In the genomic region with DNA sequence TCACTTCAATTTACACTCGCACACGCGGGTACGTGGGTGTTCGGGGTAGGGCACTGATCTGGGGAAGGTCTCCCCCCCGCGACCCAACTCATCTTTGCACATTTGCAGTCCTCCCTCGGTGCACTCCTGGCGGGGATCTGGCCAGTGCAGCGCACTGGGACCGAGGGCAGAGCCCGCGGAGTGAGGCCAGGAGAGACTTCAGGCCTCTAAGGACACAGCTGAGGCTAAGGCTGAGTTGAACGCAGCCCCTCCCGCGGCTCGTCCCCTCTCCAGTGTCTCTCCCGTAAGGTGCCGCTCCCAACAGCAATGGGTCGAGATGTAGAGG, we compare ENCODE assay signal across 8 cellular contexts. TPM values are rescaled to one million over a fixed set of nuclear protein-coding genes. Genes with fewer than 3 reads are reported as not detected.
A peak's percentile ranks its signal among the peaks of the same experiment; 100 is the strongest.
DNase-seq lines count a peak whose midpoint lies in the region; ATAC-seq and TF ChIP-seq lines count a peak whose summit lies in the region.

No MANE protein-coding gene starts in this region.

- DNase-seq in Right ventricle myocardium inferior (ENCODE audit: missing footprints) (peak; percentile 37), cardiac septum (ENCODE audit: low spot score) (no peak), foreskin fibroblast (no peak), vagina (ENCODE audit: extremely low spot score in 2 of 2) (no peak), SHP77 treated with DMSO at 0.1 percent for 48 hours (lab: John Stamatoyannopoulos, UW) (no peak), COR-L47 (lab: John Stamatoyannopoulos, UW) (no peak)
- DNase-seq in stimulated activated CD4-positive, alpha-beta T cell treated with anti-CD3 and anti-CD28 coated beads, Interleukin-4, amount 100 ng/mL, for 24 hours = no peak

- intact Hi-C loops in Right ventricle myocardium inferior (cut with DNase I) (no loop called here), cardiac septum (cut with DNase I) (loop anchor here (5.0 to 10.0 kb wide), 2 partner anchors 105 to 928 kb away; no protein-coding TSS in a partner anchor), vagina (cut with DNase I) (no loop called here)

- TF ChIP-seq EP300 in neural cell (conservative IDR thresholded peaks at IDR 0.05; ENCODE audit: poor library complexity, severe bottlenecking) = no peak

- H3F3A ChIP-seq in neural cell (ENCODE audit: insufficient read depth, low read length, poor library complexity, severe bottlenecking) = no peaks in the 10 kb centered on the region

- peak overlapping the region; percentile 69 to 77 for H3K4me3 ChIP-seq in foreskin fibroblast (ENCODE audit: low read depth in 1 of 2, low read length in 2 of 2)
- peak overlapping the region; percentile 80 for H3K4me3 ChIP-seq in neural cell (ENCODE audit: low read length)
- H3K4me3 ChIP-seq in vagina = peak overlapping the region; percentile 60 to 74

- H3K9me2 ChIP-seq in neural cell (ENCODE audit: insufficient read depth, low read length) = no peaks in the 10 kb centered on the region

- H3K36me3 ChIP-seq in neural cell (ENCODE audit: insufficient read depth, low read length) (no peaks in the 10 kb centered on the region), vagina (no peaks in the 10 kb centered on the region)

- TF ChIP-seq POLR2A in vagina (IDR thresholded peaks at IDR 0.05) = no peak

- ATAC-seq in Right ventricle myocardium inferior = peak; percentile 32

- no peak overlapping the region for H3K4me2 ChIP-seq in neural cell (ENCODE audit: low read length)

- no peaks in the 10 kb centered on the region for H3K79me2 ChIP-seq in neural cell (replicated peaks; ENCODE audit: insufficient read depth, low read length)

- H3K9ac ChIP-seq in neural cell (ENCODE audit: low read length) = no peak overlapping the region

- no peak overlapping the region for H2AFZ ChIP-seq in neural cell (ENCODE audit: low read depth, low read length)

- no peak for TF ChIP-seq CTCF in foreskin fibroblast (IDR thresholded peaks at IDR 0.05; ENCODE audit: low read depth, low read length)
- TF ChIP-seq CTCF in neural cell (IDR thresholded peaks at IDR 0.05; ENCODE audit: poor library complexity, severe bottlenecking) = no peak
- no peak for TF ChIP-seq CTCF in vagina (IDR thresholded peaks at IDR 0.05)

- H3K27ac ChIP-seq in neural cell (ENCODE audit: low read length) (no peak overlapping the region), vagina (peak overlapping the region; percentile 53)

- H3K9me3 ChIP-seq in neural cell (ENCODE audit: low read length) (no peaks in the 10 kb centered on the region), vagina (no peaks in the 10 kb centered on the region)

- H3K4me1 ChIP-seq in vagina = peaks cover 18% of the 10 kb centered on the region

- H3K27me3 ChIP-seq in neural cell (ENCODE audit: insufficient read depth, low read depth, low read length) (no peaks in the 10 kb centered on the region), vagina (no peaks in the 10 kb centered on the region)

- no peak for TF ChIP-seq RAD21 in neural cell (conservative IDR thresholded peaks at IDR 0.05)

- H4K20me1 ChIP-seq in neural cell (ENCODE audit: insufficient read depth) = no peaks in the 10 kb centered on the region

TF ChIP-seq in neural cell, 6 proteins besides CTCF, POLR2A, EP300 and RAD21:
- TF ChIP-seq POLR2AphosphoS5 (IDR thresholded peaks at IDR 0.05) (no peak), EZH2 (IDR thresholded peaks at IDR 0.05; ENCODE audit: borderline replicate concordance, insufficient read depth, low read length, poor library complexity, severe bottlenecking) (no peak), MXI1 (conservative IDR thresholded peaks at IDR 0.05; ENCODE audit: poor library complexity, severe bottlenecking) (no peak), TAF1 (IDR thresholded peaks at IDR 0.05; ENCODE audit: low read depth) (no peak), SMC3 (conservative IDR thresholded peaks at IDR 0.05; ENCODE audit: poor library complexity) (no peak)
- TF ChIP-seq, protein P1, sequence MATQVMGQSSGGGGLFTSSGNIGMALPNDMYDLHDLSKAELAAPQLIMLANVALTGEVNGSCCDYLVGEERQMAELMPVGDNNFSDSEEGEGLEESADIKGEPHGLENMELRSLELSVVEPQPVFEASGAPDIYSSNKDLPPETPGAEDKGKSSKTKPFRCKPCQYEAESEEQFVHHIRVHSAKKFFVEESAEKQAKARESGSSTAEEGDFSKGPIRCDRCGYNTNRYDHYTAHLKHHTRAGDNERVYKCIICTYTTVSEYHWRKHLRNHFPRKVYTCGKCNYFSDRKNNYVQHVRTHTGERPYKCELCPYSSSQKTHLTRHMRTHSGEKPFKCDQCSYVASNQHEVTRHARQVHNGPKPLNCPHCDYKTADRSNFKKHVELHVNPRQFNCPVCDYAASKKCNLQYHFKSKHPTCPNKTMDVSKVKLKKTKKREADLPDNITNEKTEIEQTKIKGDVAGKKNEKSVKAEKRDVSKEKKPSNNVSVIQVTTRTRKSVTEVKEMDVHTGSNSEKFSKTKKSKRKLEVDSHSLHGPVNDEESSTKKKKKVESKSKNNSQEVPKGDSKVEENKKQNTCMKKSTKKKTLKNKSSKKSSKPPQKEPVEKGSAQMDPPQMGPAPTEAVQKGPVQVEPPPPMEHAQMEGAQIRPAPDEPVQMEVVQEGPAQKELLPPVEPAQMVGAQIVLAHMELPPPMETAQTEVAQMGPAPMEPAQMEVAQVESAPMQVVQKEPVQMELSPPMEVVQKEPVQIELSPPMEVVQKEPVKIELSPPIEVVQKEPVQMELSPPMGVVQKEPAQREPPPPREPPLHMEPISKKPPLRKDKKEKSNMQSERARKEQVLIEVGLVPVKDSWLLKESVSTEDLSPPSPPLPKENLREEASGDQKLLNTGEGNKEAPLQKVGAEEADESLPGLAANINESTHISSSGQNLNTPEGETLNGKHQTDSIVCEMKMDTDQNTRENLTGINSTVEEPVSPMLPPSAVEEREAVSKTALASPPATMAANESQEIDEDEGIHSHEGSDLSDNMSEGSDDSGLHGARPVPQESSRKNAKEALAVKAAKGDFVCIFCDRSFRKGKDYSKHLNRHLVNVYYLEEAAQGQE (IDR thresholded peaks at IDR 0.05; ENCODE audit: borderline replicate concordance) = no peak

RNA-seq across cellular contexts. Expression of gene NCAM2, which starts 0.9 kb away (rescaled TPM):
- total RNA-seq in Right ventricle myocardium inferior (5.4 TPM), cardiac septum (2.8 TPM), vagina (4.7 TPM)
- polyA plus RNA-seq in neural cell = 7.9 and 9.8 TPM in 2 replicates
- 39.7 and 40.1 TPM in 2 replicates for polyA minus RNA-seq in neural cell
